In genomic region chr9:119154527-119154926, GRCh38 we compare ENCODE assay signal across 7 cellular contexts.
"Had no signal": no experiment of that assay in that cellular context is flagged by ENCODE, and none has a peak within 500 bp of the region (broad histone marks: within the 10 kb centered on the region; RNA-seq: fewer than 3 reads in every experiment).

No MANE protein-coding gene starts in this region.

- H3K4me3 ChIP-seq: GM12878 had no signal

- ATAC-seq: GM12878 had no signal

- FAIRE-seq: G401.6, GM12878, GM12892, GM18507, GM19239 had no signal

- DNase-seq: GDM1, GF-D8 had no signal
